In the genomic region with DNA sequence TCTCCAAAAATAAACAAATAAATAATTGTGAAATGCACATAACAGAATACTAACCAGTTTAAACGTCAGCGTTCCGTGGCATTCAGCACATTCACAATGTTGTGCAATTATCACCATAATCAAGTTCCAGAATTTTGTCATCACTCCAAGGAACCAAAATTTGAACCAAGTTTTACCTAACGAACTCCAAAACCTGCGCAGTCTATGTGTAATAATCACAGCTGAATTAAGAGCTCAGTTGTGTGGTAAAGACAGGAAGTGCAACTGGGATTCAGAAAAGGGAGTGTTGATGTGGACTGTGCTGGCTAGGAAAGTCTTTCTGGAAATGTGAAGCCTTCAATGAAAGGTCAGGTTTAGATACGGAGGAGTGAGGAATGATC, we compare ENCODE assay signal across 9 cellular contexts.
DNase-seq lines count a peak whose midpoint lies in the region; ATAC-seq and TF ChIP-seq lines count a peak whose summit lies in the region.
"Had no signal": no experiment of that assay in that cellular context is flagged by ENCODE, and none has a peak within 500 bp of the region (broad histone marks: within the 10 kb centered on the region; RNA-seq: fewer than 3 reads in every experiment).

No MANE protein-coding gene starts in this region.

- DNase-seq in NB4 (ENCODE audit: low read depth) = peak; percentile 37
- DNase-seq in retinal pigment epithelial cell (ENCODE audit: low read depth) = no peak
- DNase-seq in stimulated activated CD4-positive, alpha-beta T cell treated with anti-CD3 and anti-CD28 coated beads, Interleukin-4, amount 100 ng/mL, for 24 hours = no peak
- DNase-seq in stimulated activated naive CD4-positive, alpha-beta T cell (lab: John Stamatoyannopoulos, UW) = no peak
- no peak for DNase-seq in NCI-H1417 treated with DMSO at 0.1 percent for 48 hours (lab: John Stamatoyannopoulos, UW)
- DNase-seq: NCI-H2081 treated with DMSO at 0.1 percent for 48 hours had no signal

- H3K9me3 ChIP-seq in ES-I3 (ENCODE audit: control insufficient read depth, insufficient read depth, low read length) (no peaks in the 10 kb centered on the region), endocrine pancreas (ENCODE audit: control insufficient read depth, low read length) (no peaks in the 10 kb centered on the region)

- H3K36me3 ChIP-seq in ES-I3 (ENCODE audit: insufficient read depth, low read length) (no peaks in the 10 kb centered on the region), endocrine pancreas (ENCODE audit: control insufficient read depth, insufficient read depth, low read length) (no peaks in the 10 kb centered on the region)

- TF ChIP-seq CTCF in NB4 (IDR thresholded peaks at IDR 0.05; ENCODE audit: low read depth, low read length) = peak; percentile 7
- TF ChIP-seq CTCF in retinal pigment epithelial cell (conservative IDR thresholded peaks at IDR 0.05; ENCODE audit: low read depth, low read length) = peak; percentile 3

- no peaks in the 10 kb centered on the region for H3K27me3 ChIP-seq in endocrine pancreas (ENCODE audit: control insufficient read depth, insufficient read depth, low read length)

- peaks cover 19% of the 10 kb centered on the region for H3K4me1 ChIP-seq in ES-I3 (ENCODE audit: insufficient read depth, low read length)
- no peaks in the 10 kb centered on the region for H3K4me1 ChIP-seq in endocrine pancreas (ENCODE audit: control insufficient read depth, insufficient read depth, low read length)

- H3K9ac ChIP-seq in ES-I3 (ENCODE audit: low read depth, low read length) (peak overlapping the region; percentile 53; the same call in 1 of the 2 replicates), endocrine pancreas (ENCODE audit: control insufficient read depth, insufficient read depth, low read length) (peak overlapping the region; percentile 14)

- no peak for TF ChIP-seq POLR2A in NB4 (IDR thresholded peaks at IDR 0.05; ENCODE audit: extremely low read depth, insufficient read length)

- no peak for ATAC-seq in HG03095 (IDR thresholded peaks at IDR 0.05; ENCODE audit: unreplicated experiment)

- no peak overlapping the region for H3K4me3 ChIP-seq in NB4 (ENCODE audit: low read depth, low read length)
- H3K4me3 ChIP-seq in endocrine pancreas (ENCODE audit: control insufficient read depth, insufficient read depth, low read length) = no peak overlapping the region
- no peak overlapping the region for H3K4me3 ChIP-seq in retinal pigment epithelial cell (ENCODE audit: low read length)
